Comparison of ENCODE assay signal across 10 cellular contexts in genomic region chr7:54995631-54996340, GRCh38. TPM values are rescaled to one million over a fixed set of nuclear protein-coding genes. Genes with fewer than 3 reads are reported as not detected.
A peak's percentile ranks its signal among the peaks of the same experiment; 100 is the strongest.
DNase-seq lines count a peak whose midpoint lies in the region; ATAC-seq and TF ChIP-seq lines count a peak whose summit lies in the region.
"Had no signal": no experiment of that assay in that cellular context is flagged by ENCODE, and none has a peak within 500 bp of the region (broad histone marks: within the 10 kb centered on the region; RNA-seq: fewer than 3 reads in every experiment).

No MANE protein-coding gene starts in this region.

- in situ Hi-C loops in Panc1 (cut with HindIII; ENCODE audit: low pct_unique_long_range_greater_than_20kb, low sequenced_read_pairs), result no loop called here

- no peak overlapping the region for H3K4me3 Mint-ChIP-seq in activated CD8-positive, alpha-beta memory T cell treated with anti-CD3 and anti-CD28 coated beads, Interleukin-2, amount 10 ng/mL, durations not matched to agents 7 days and 5 days

- H3K36me3 Mint-ChIP-seq in activated CD8-positive, alpha-beta memory T cell treated with anti-CD3 and anti-CD28 coated beads, Interleukin-2, amount 10 ng/mL, durations not matched to agents 7 days and 5 days, result no peaks in the 10 kb centered on the region

- peak; percentile 84 for DNase-seq in Panc1 (ENCODE audit: low read depth, low spot score)
- peak; percentile 43 for DNase-seq in hepatic stellate cell (ENCODE audit: low spot score)
- DNase-seq in retina, result no peak
- DNase-seq in NCI-H82 treated with DMSO at 0.1 percent for 48 hours (lab: John Stamatoyannopoulos, UW; ENCODE audit: unreplicated experiment), result no peak
- DNase-seq in sigmoid colon, result no peak
- no peak for DNase-seq in activated CD8-positive, alpha-beta memory T cell treated with anti-CD3 and anti-CD28 coated beads, Interleukin-2, amount 10 ng/mL, durations not matched to agents 7 days and 5 days

- H3K27me3 ChIP-seq in Panc1 (ENCODE audit: control insufficient read depth, insufficient read depth, low read length), result no peaks in the 10 kb centered on the region
- H3K27me3 ChIP-seq in sigmoid colon, result no peaks in the 10 kb centered on the region
- H3K27me3 ChIP-seq: SJSA1 had no signal

- no peak overlapping the region for H3K4me3 ChIP-seq in HEK293 (ENCODE audit: low read depth, low read length)
- no peak overlapping the region for H3K4me3 ChIP-seq in Panc1 (ENCODE audit: low read depth in 2 of 2, low read length in 2 of 2)
- H3K4me3 ChIP-seq in sigmoid colon, result no peak overlapping the region
- H3K4me3 ChIP-seq: lung, SJSA1 had no signal

- H3K9me3 Mint-ChIP-seq in activated CD8-positive, alpha-beta memory T cell treated with anti-CD3 and anti-CD28 coated beads, Interleukin-2, amount 10 ng/mL, durations not matched to agents 7 days and 5 days (ENCODE audit: low read depth), result no peaks in the 10 kb centered on the region

- H3K9me3 ChIP-seq in HEK293 (ENCODE audit: control insufficient read depth, insufficient read depth, low read depth, low read length) (no peaks in the 10 kb centered on the region), Panc1 (ENCODE audit: control insufficient read depth, insufficient read depth, low read depth, low read length) (no peaks in the 10 kb centered on the region), sigmoid colon (no peaks in the 10 kb centered on the region)
- H3K9me3 ChIP-seq: SJSA1 had no signal

- ATAC-seq in GM18505 (IDR thresholded peaks at IDR 0.05; ENCODE audit: unreplicated experiment) (peak; percentile 70), Panc1 (peak; percentile 95)
- no peak for ATAC-seq in activated CD8-positive, alpha-beta memory T cell treated with anti-CD3 and anti-CD28 coated beads, Interleukin-2, amount 10 ng/mL, durations not matched to agents 7 days and 5 days

- no peaks in the 10 kb centered on the region for H3K4me1 ChIP-seq in HEK293 (ENCODE audit: control insufficient read depth, insufficient read depth, low read length)
- peaks cover 12% of the 10 kb centered on the region for H3K4me1 ChIP-seq in Panc1 (ENCODE audit: control insufficient read depth, insufficient read depth, low read length)
- H3K4me1 ChIP-seq in sigmoid colon, result peaks cover 0 to 11% (median 5%) of the 10 kb centered on the region in 4 donors

- H3K27me3 Mint-ChIP-seq in activated CD8-positive, alpha-beta memory T cell treated with anti-CD3 and anti-CD28 coated beads, Interleukin-2, amount 10 ng/mL, durations not matched to agents 7 days and 5 days, result no peaks in the 10 kb centered on the region

- intact Hi-C loops in Panc1 (cut with micrococcal nuclease; ENCODE audit: unreplicated experiment), result no loop called here
- intact Hi-C loops in sigmoid colon (cut with DNase I), result no loop called here

- TF ChIP-seq CTCF in HEK293 (tag by site-specific recombination; IDR thresholded peaks at IDR 0.05), result no peak
- no peak for TF ChIP-seq CTCF in Panc1 (IDR thresholded peaks at IDR 0.05)
- TF ChIP-seq CTCF in sigmoid colon (IDR thresholded peaks at IDR 0.05), result no peak

- H3K27ac ChIP-seq in HEK293 (ENCODE audit: extremely low read depth, low read depth, low read length) (no peak overlapping the region), Panc1 (ENCODE audit: low read length) (peak overlapping the region; percentile 12), sigmoid colon (no peak overlapping the region)
- H3K27ac ChIP-seq: SJSA1 had no signal

- TF ChIP-seq POLR2A in GM18505 (IDR thresholded peaks at IDR 0.05; ENCODE audit: borderline replicate concordance, extremely low read depth, insufficient read depth, insufficient read length) (no peak), sigmoid colon (IDR thresholded peaks at IDR 0.05) (no peak)

- 9 to 39% methylated on average over 5 of the region's 5 CpGs for WGBS in sigmoid colon, 2 donors

- no TSS peak for BruUV-seq in Panc1 (replicated peaks; lab: Mats Ljungman, UMichigan)

- CTCF ChIA-PET in HEK293 (lab: Yijun Ruan, JAX), result interaction anchor here (1.8 to 3.3 kb wide), 2 partner anchors 24 to 259 kb away, joined by 4 to 14 read pairs; no protein-coding TSS in a partner anchor
- CTCF ChIA-PET in Panc1 (lab: Charles Lee), result no interaction called here
- CTCF ChIA-PET in activated CD8-positive, alpha-beta memory T cell treated with anti-CD3 and anti-CD28 coated beads, Interleukin-2, amount 10 ng/mL, durations not matched to agents 7 days and 5 days (lab: Charles Lee), result interaction anchor here (0.7 kb wide), 1 partner anchor 457 kb away, joined by 3 read pairs; no protein-coding TSS in a partner anchor

- H3K36me3 ChIP-seq in HEK293 (ENCODE audit: control insufficient read depth in 2 of 2, insufficient read depth in 1 of 2, low read length in 2 of 2), result no peaks in the 10 kb centered on the region
- H3K36me3 ChIP-seq in Panc1 (ENCODE audit: control insufficient read depth, insufficient read depth, low read length), result no peaks in the 10 kb centered on the region
- no peaks in the 10 kb centered on the region for H3K36me3 ChIP-seq in sigmoid colon
- H3K36me3 ChIP-seq: SJSA1 had no signal

- POLR2A ChIA-PET in HEK293 (lab: Yijun Ruan, JAX), result no interaction called here
- POLR2A ChIA-PET in Panc1 (lab: Charles Lee), result interaction anchor here (0.7 kb wide), 1 partner anchor 125 kb away, joined by 27 read pairs; no protein-coding TSS in a partner anchor

- no peak for TF ChIP-seq EP300 in sigmoid colon (IDR thresholded peaks at IDR 0.05)

- no peak overlapping the region for H3K27ac Mint-ChIP-seq in activated CD8-positive, alpha-beta memory T cell treated with anti-CD3 and anti-CD28 coated beads, Interleukin-2, amount 10 ng/mL, durations not matched to agents 7 days and 5 days

- H3K4me1 Mint-ChIP-seq in activated CD8-positive, alpha-beta memory T cell treated with anti-CD3 and anti-CD28 coated beads, Interleukin-2, amount 10 ng/mL, durations not matched to agents 7 days and 5 days, result peaks cover 8% of the 10 kb centered on the region

TF ChIP-seq in HEK293, 187 proteins besides CTCF, POLR2A, EP300 and RAD21:
- TF ChIP-seq ZNF398 (tag by site-specific recombination; IDR thresholded peaks at IDR 0.05) (peak; percentile 21; the same call in 1 of the 2 replicates), ZFHX2 (tag by site-specific recombination; conservative IDR thresholded peaks at IDR 0.05) (peak; percentile 52), HOXD13 (CRISPR knock-in tag; IDR thresholded peaks at IDR 0.05; ENCODE audit: borderline replicate concordance) (0 out of 2 replicates have a peak, but pooled peaks have one; percentile 25), EGR2 (tag by site-specific recombination; IDR thresholded peaks at IDR 0.05; ENCODE audit: low read depth) (peak; percentile 51; the same call in 1 of the 2 replicates), ZNF157 (tag by site-specific recombination; IDR thresholded peaks at IDR 0.05) (no peak)

RNA-seq across cellular contexts. Expression of gene EGFR, which starts 23.0 kb away (rescaled TPM):
- total RNA-seq in Panc1 (2021; ENCODE audit: unreplicated experiment) (156 TPM), sigmoid colon (10 to 100 TPM; 35.6 to 61.5 (median 40.8) TPM)
- polyA plus RNA-seq in Panc1 (2012; ENCODE audit: insufficient read length), result 68.6 TPM
- polyA plus RNA-seq in sigmoid colon, result 10 to 100 TPM in 1 of 3 donors, 1 to 10 TPM in 2; 3.6 to 10.7 (median 5.5) TPM
- not detected for total RNA-seq in activated CD8-positive, alpha-beta memory T cell treated with anti-CD3 and anti-CD28 coated beads, Interleukin-2, amount 10 ng/mL, durations not matched to agents 7 days and 5 days

Comparison
In these comparisons a context has a peak if more than half of its experiments do, and no peak if none do; other contexts are left out.
1. DNase-seq: peak in Panc1 (single experiment) and hepatic stellate cell (single experiment); none in retina (single experiment), NCI-H82 treated with DMSO at 0.1 percent for 48 hours (single experiment), sigmoid colon (single experiment) and activated CD8-positive, alpha-beta memory T cell treated with anti-CD3 and anti-CD28 coated beads, Interleukin-2, amount 10 ng/mL, durations not matched to agents 7 days and 5 days (single experiment).
2. RNA of gene EGFR, which starts 23.0 kb away (total RNA-seq): 156 TPM in Panc1 (single experiment) and 35.6 to 61.5 TPM in sigmoid colon; not detected in activated CD8-positive, alpha-beta memory T cell treated with anti-CD3 and anti-CD28 coated beads, Interleukin-2, amount 10 ng/mL, durations not matched to agents 7 days and 5 days; every median in the first group is over 10 times any median in the second.